ENCODE assay signal across 1 cellular context in the genomic region with DNA sequence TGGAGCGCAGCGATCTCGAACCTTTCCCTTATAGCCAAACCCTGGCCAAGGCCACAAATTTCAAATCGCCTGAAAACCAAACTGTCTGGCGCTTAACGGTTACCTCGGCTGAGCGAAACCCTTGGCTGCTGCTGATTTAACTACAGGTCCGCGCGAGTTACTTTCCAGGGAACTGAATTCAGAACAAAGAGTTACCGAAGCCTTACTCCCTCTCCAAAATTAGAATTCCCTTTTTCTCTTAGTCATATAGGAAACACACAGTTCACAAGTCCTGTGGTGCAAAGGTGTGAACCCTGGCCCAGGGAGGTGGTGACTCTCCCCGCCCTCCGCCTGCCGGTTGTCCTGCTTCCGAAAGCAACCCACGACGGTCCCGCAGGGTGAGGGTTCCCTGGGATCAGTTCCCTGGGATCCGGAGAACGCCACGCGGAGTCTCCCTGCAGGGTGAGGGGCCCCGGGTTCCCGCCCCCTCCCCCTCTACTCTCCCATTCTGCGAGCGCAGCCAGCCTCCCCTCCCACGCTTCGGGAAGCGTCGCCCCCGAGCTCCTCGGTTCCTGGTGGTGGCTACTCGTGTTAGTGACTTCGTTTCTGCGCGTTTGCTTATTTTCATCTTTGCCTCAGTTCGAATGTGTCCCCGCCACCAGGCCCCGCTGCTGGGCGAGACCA.
TF ChIP-seq lines count a peak whose summit lies in the region.

No MANE protein-coding gene starts in this region.

TF ChIP-seq in H1, 55 proteins besides CTCF, POLR2A, EP300 and RAD21:
- TF ChIP-seq YY1 (IDR thresholded peaks at IDR 0.05; ENCODE audit: low read depth, low read length): no peak
- TF ChIP-seq SIX5 (IDR thresholded peaks at IDR 0.05; ENCODE audit: low read depth, low read length): no peak
- no peak for TF ChIP-seq SP1 (IDR thresholded peaks at IDR 0.05; ENCODE audit: low read depth, low read length)
- TF ChIP-seq CBX8 (IDR thresholded peaks at IDR 0.05; ENCODE audit: borderline replicate concordance, low read depth, low read length): no peak
- no peak for TF ChIP-seq ATF3 (IDR thresholded peaks at IDR 0.05; ENCODE audit: insufficient read depth, low read depth, low read length)
- no peak for TF ChIP-seq SP4 (IDR thresholded peaks at IDR 0.05; ENCODE audit: low read length)
- no peak for TF ChIP-seq CBX5 (IDR thresholded peaks at IDR 0.05; ENCODE audit: low read depth, low read length)
- TF ChIP-seq PHF8 (conservative IDR thresholded peaks at IDR 0.05; ENCODE audit: low read depth, low read length): no peak
- TF ChIP-seq EGR1 (IDR thresholded peaks at IDR 0.05; ENCODE audit: borderline replicate concordance, low read depth, low read length): no peak
- TF ChIP-seq ASH2L (IDR thresholded peaks at IDR 0.05; ENCODE audit: low read length): no peak
- TF ChIP-seq GABPA (IDR thresholded peaks at IDR 0.05; ENCODE audit: borderline replicate concordance, insufficient read depth, low read length): no peak
- peak; percentile 72; the same call in 1 of the 2 replicates for TF ChIP-seq SUZ12 (IDR thresholded peaks at IDR 0.05; ENCODE audit: low read length)
- no peak for TF ChIP-seq BACH1 (IDR thresholded peaks at IDR 0.05; ENCODE audit: low read length)
- TF ChIP-seq CREB1 (IDR thresholded peaks at IDR 0.05): no peak
- no peak for TF ChIP-seq RBBP5 (IDR thresholded peaks at IDR 0.05; ENCODE audit: borderline replicate concordance, low read depth, low read length)
- no peak for TF ChIP-seq BRCA1 (IDR thresholded peaks at IDR 0.05; ENCODE audit: low read depth, low read length)
- no peak for TF ChIP-seq SIRT6 (IDR thresholded peaks at IDR 0.05; ENCODE audit: low read length)
- TF ChIP-seq NRF1 (IDR thresholded peaks at IDR 0.05; ENCODE audit: low read depth, low read length): no peak
- TF ChIP-seq, protein P1, sequence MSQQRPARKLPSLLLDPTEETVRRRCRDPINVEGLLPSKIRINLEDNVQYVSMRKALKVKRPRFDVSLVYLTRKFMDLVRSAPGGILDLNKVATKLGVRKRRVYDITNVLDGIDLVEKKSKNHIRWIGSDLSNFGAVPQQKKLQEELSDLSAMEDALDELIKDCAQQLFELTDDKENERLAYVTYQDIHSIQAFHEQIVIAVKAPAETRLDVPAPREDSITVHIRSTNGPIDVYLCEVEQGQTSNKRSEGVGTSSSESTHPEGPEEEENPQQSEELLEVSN (IDR thresholded peaks at IDR 0.05): no peak
- TF ChIP-seq HDAC2 (IDR thresholded peaks at IDR 0.05; ENCODE audit: borderline replicate concordance in 1 of 2, low read depth in 2 of 2, low read length in 2 of 2): no peak
- TF ChIP-seq, protein P2, sequence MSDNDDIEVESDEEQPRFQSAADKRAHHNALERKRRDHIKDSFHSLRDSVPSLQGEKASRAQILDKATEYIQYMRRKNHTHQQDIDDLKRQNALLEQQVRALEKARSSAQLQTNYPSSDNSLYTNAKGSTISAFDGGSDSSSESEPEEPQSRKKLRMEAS (IDR thresholded peaks at IDR 0.05): peak; percentile 27
- TF ChIP-seq CHD2 (IDR thresholded peaks at IDR 0.05; ENCODE audit: low read length): no peak
- TF ChIP-seq RXRA (IDR thresholded peaks at IDR 0.05; ENCODE audit: insufficient read depth, low read depth, low read length): no peak
- no peak for TF ChIP-seq SP2 (IDR thresholded peaks at IDR 0.05; ENCODE audit: low read length)
- TF ChIP-seq EZH2 (IDR thresholded peaks at IDR 0.05; ENCODE audit: low read depth, low read length, severe bottlenecking): peak; percentile 90
- no peak for TF ChIP-seq KDM5A (IDR thresholded peaks at IDR 0.05; ENCODE audit: low read length)
- TF ChIP-seq, protein P3, sequence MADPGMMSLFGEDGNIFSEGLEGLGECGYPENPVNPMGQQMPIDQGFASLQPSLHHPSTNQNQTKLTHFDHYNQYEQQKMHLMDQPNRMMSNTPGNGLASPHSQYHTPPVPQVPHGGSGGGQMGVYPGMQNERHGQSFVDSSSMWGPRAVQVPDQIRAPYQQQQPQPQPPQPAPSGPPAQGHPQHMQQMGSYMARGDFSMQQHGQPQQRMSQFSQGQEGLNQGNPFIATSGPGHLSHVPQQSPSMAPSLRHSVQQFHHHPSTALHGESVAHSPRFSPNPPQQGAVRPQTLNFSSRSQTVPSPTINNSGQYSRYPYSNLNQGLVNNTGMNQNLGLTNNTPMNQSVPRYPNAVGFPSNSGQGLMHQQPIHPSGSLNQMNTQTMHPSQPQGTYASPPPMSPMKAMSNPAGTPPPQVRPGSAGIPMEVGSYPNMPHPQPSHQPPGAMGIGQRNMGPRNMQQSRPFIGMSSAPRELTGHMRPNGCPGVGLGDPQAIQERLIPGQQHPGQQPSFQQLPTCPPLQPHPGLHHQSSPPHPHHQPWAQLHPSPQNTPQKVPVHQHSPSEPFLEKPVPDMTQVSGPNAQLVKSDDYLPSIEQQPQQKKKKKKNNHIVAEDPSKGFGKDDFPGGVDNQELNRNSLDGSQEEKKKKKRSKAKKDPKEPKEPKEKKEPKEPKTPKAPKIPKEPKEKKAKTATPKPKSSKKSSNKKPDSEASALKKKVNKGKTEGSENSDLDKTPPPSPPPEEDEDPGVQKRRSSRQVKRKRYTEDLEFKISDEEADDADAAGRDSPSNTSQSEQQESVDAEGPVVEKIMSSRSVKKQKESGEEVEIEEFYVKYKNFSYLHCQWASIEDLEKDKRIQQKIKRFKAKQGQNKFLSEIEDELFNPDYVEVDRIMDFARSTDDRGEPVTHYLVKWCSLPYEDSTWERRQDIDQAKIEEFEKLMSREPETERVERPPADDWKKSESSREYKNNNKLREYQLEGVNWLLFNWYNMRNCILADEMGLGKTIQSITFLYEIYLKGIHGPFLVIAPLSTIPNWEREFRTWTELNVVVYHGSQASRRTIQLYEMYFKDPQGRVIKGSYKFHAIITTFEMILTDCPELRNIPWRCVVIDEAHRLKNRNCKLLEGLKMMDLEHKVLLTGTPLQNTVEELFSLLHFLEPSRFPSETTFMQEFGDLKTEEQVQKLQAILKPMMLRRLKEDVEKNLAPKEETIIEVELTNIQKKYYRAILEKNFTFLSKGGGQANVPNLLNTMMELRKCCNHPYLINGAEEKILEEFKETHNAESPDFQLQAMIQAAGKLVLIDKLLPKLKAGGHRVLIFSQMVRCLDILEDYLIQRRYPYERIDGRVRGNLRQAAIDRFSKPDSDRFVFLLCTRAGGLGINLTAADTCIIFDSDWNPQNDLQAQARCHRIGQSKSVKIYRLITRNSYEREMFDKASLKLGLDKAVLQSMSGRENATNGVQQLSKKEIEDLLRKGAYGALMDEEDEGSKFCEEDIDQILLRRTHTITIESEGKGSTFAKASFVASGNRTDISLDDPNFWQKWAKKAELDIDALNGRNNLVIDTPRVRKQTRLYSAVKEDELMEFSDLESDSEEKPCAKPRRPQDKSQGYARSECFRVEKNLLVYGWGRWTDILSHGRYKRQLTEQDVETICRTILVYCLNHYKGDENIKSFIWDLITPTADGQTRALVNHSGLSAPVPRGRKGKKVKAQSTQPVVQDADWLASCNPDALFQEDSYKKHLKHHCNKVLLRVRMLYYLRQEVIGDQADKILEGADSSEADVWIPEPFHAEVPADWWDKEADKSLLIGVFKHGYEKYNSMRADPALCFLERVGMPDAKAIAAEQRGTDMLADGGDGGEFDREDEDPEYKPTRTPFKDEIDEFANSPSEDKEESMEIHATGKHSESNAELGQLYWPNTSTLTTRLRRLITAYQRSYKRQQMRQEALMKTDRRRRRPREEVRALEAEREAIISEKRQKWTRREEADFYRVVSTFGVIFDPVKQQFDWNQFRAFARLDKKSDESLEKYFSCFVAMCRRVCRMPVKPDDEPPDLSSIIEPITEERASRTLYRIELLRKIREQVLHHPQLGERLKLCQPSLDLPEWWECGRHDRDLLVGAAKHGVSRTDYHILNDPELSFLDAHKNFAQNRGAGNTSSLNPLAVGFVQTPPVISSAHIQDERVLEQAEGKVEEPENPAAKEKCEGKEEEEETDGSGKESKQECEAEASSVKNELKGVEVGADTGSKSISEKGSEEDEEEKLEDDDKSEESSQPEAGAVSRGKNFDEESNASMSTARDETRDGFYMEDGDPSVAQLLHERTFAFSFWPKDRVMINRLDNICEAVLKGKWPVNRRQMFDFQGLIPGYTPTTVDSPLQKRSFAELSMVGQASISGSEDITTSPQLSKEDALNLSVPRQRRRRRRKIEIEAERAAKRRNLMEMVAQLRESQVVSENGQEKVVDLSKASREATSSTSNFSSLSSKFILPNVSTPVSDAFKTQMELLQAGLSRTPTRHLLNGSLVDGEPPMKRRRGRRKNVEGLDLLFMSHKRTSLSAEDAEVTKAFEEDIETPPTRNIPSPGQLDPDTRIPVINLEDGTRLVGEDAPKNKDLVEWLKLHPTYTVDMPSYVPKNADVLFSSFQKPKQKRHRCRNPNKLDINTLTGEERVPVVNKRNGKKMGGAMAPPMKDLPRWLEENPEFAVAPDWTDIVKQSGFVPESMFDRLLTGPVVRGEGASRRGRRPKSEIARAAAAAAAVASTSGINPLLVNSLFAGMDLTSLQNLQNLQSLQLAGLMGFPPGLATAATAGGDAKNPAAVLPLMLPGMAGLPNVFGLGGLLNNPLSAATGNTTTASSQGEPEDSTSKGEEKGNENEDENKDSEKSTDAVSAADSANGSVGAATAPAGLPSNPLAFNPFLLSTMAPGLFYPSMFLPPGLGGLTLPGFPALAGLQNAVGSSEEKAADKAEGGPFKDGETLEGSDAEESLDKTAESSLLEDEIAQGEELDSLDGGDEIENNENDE (IDR thresholded peaks at IDR 0.05; ENCODE audit: insufficient replicate concordance, low read length): no peak
- no peak for TF ChIP-seq BCL11A (IDR thresholded peaks at IDR 0.05; ENCODE audit: low read depth in 2 of 2, low read length in 2 of 2)
- TF ChIP-seq TEAD4 (IDR thresholded peaks at IDR 0.05; ENCODE audit: low read depth, low read length): no peak
- TF ChIP-seq TAF7 (optimal IDR thresholded peaks at IDR 0.05; ENCODE audit: borderline replicate concordance, low read depth, low read length): no peak
- TF ChIP-seq RNF2 (IDR thresholded peaks at IDR 0.05; ENCODE audit: borderline replicate concordance, low read depth, low read length, missing control alignments, poor library complexity, severe bottlenecking): peak; percentile 3
- TF ChIP-seq TAF1 (IDR thresholded peaks at IDR 0.05; ENCODE audit: low read depth, low read length): no peak
- no peak for TF ChIP-seq SIN3A (conservative IDR thresholded peaks at IDR 0.05 in 1 of 2, IDR thresholded peaks at IDR 0.05 in 1 of 2; ENCODE audit: low read depth in 1 of 2, low read length in 2 of 2)
